Comparison of ENCODE assay signal across 8 cellular contexts in genomic region chr19:49085020-49085867, GRCh38.
DNase-seq lines count a peak whose midpoint lies in the region; ATAC-seq lines count a peak whose summit lies in the region.

SNRNP70 (plus strand) TSS chr19:49085451; CDS start chr19:49086415, 964 bp downstream.

- ATAC-seq in GM19023 (IDR thresholded peaks at IDR 0.05; ENCODE audit: unreplicated experiment) (peak; percentile 87), HG03354 (IDR thresholded peaks at IDR 0.05; ENCODE audit: poor library complexity, severe bottlenecking, unreplicated experiment) (peak; percentile 85)
- ATAC-seq in activated CD4-positive, CD25-positive, alpha-beta regulatory T cell treated with anti-CD3 and anti-CD28 coated beads, Interleukin-2, amount 50 U/mL, for 24 hours: peak; percentile 94

- DNase-seq in AG08396 (ENCODE audit: low spot score) (peak; percentile 100), NCI-H446 treated with DMSO at 0.1 percent for 48 hours (lab: John Stamatoyannopoulos, UW) (peak; percentile 99), cerebellar cortex (ENCODE audit: low spot score) (peak; percentile 99), islet precursor cell (peak; percentile 100)
- DNase-seq in stimulated activated CD4-positive, alpha-beta T cell treated with anti-CD3 and anti-CD28 coated beads, Interleukin-12 subunit alpha, Interleukin-12 subunit beta, amount 100 ng/mL, for 48 hours (ENCODE audit: low read depth in 2 of 3, low spot score in 1 of 3): peak; percentile 97 to 99 (median 98)

Comparison
In these comparisons a context has a peak if more than half of its experiments do, and no peak if none do; other contexts are left out.
1. Peak in every context shown above with its lines: DNase-seq and ATAC-seq.